ENCODE assay signal across 20 cellular contexts in genomic region chr21:43203523-43204080, GRCh38. TPM values are rescaled to one million over a fixed set of nuclear protein-coding genes. Genes with fewer than 3 reads are reported as not detected.
DNase-seq lines count a peak whose midpoint lies in the region; ATAC-seq and TF ChIP-seq lines count a peak whose summit lies in the region.
"Had no signal": no experiment of that assay in that cellular context is flagged by ENCODE, and none has a peak within 500 bp of the region (broad histone marks: within the 10 kb centered on the region; RNA-seq: fewer than 3 reads in every experiment).

No MANE protein-coding gene starts in this region.

- TF ChIP-seq CTCF in lower leg skin (IDR thresholded peaks at IDR 0.05) (no peak), spleen (IDR thresholded peaks at IDR 0.05 in 8 of 11, conservative IDR thresholded peaks at IDR 0.05 in 3 of 11) (no peak), glutamatergic neuron (IDR thresholded peaks at IDR 0.05; ENCODE audit: partially characterized antibody, unreplicated experiment) (no peak)

- no peak for TF ChIP-seq POLR2A in lower leg skin (IDR thresholded peaks at IDR 0.05)
- TF ChIP-seq POLR2A in spleen (IDR thresholded peaks at IDR 0.05) = no peak

- no peak overlapping the region for H3K4me3 ChIP-seq in lower leg skin (ENCODE audit: low read depth, poor library complexity, severe bottlenecking)
- no peak overlapping the region for H3K4me3 ChIP-seq in spleen
- H3K4me3 ChIP-seq: GM12878 had no signal

- peaks cover 0 to 23% (median 0%) of the 10 kb centered on the region in 7 donors for H3K27me3 ChIP-seq in spleen (replicated peaks in 1 of 7)

- DNase-seq in activated CD8-positive, alpha-beta memory T cell treated with anti-CD3 and anti-CD28 coated beads for 24 hours = peak; percentile 17
- no peak for DNase-seq in activated CD8-positive, alpha-beta memory T cell treated with anti-CD3 and anti-CD28 coated beads, Interleukin-2, amount 10 ng/mL, durations not matched to agents 7 days and 5 days
- DNase-seq in activated CD8-positive, alpha-beta memory T cell treated with anti-CD3 and anti-CD28 coated beads, Interleukin-2, amount 50 U/mL, for 4 hours = peak; percentile 3
- peak; percentile 7 to 59 for DNase-seq in lower leg skin (ENCODE audit: low spot score in 2 of 2)
- peak; percentile 18 for DNase-seq in spleen
- no peak for DNase-seq in glutamatergic neuron
- no peak for DNase-seq in DMS53 (lab: John Stamatoyannopoulos, UW)
- DNase-seq: 8988T; CD8-positive, alpha-beta memory T cell; GDM1; HCEC 1CT; MV-4-11; NCI-H1417; NCI-H187 treated with DMSO at 0.1 percent for 48 hours; NCI-H446; OCI-M1; RPMI8226 had no signal

- ATAC-seq in activated CD8-positive, alpha-beta memory T cell treated with anti-CD3 and anti-CD28 coated beads, Interleukin-2, amount 10 ng/mL, durations not matched to agents 7 days and 5 days = no peak
- no peak for ATAC-seq in HG02840 (IDR thresholded peaks at IDR 0.05; ENCODE audit: low FRiP score, unreplicated experiment)
- ATAC-seq: GM12878 had no signal

- no peak overlapping the region for H3K27ac ChIP-seq in spleen

- no peaks in the 10 kb centered on the region for H3K36me3 ChIP-seq in spleen

- intact Hi-C loops in lower leg skin (cut with DNase I; ENCODE audit: low total_unique reads) (no loop called here), spleen (cut with DNase I; ENCODE audit: low total_unique reads) (no loop called here)

- peaks cover 5 to 48% (median 38%) of the 10 kb centered on the region in 8 donors for H3K9me3 ChIP-seq in spleen

- no peaks in the 10 kb centered on the region for H3K4me1 ChIP-seq in spleen

- no peaks in the 10 kb centered on the region for H3K4me1 Mint-ChIP-seq in activated CD8-positive, alpha-beta memory T cell treated with anti-CD3 and anti-CD28 coated beads, Interleukin-2, amount 10 ng/mL, durations not matched to agents 7 days and 5 days
- no peaks in the 10 kb centered on the region for H3K4me1 Mint-ChIP-seq in glutamatergic neuron (ENCODE audit: low read depth, unreplicated experiment)
- H3K4me1 Mint-ChIP-seq: CD8-positive, alpha-beta memory T cell had no signal

- peaks cover 18% of the 10 kb centered on the region for H3K9me3 Mint-ChIP-seq in activated CD8-positive, alpha-beta memory T cell treated with anti-CD3 and anti-CD28 coated beads, Interleukin-2, amount 10 ng/mL, durations not matched to agents 7 days and 5 days (ENCODE audit: low read depth)
- peaks cover 8% of the 10 kb centered on the region for H3K9me3 Mint-ChIP-seq in glutamatergic neuron (ENCODE audit: unreplicated experiment)

- CTCF ChIA-PET in activated CD8-positive, alpha-beta memory T cell treated with anti-CD3 and anti-CD28 coated beads, Interleukin-2, amount 10 ng/mL, durations not matched to agents 7 days and 5 days (lab: Charles Lee) = interaction anchor here (1.5 kb wide), 1 partner anchor 11 kb away, joined by 3 read pairs; no protein-coding TSS in a partner anchor

- peaks cover 23% of the 10 kb centered on the region for H3K27me3 Mint-ChIP-seq in activated CD8-positive, alpha-beta memory T cell treated with anti-CD3 and anti-CD28 coated beads, Interleukin-2, amount 10 ng/mL, durations not matched to agents 7 days and 5 days
- peaks cover 5% of the 10 kb centered on the region for H3K27me3 Mint-ChIP-seq in glutamatergic neuron (ENCODE audit: unreplicated experiment)

- H3K27ac Mint-ChIP-seq in activated CD8-positive, alpha-beta memory T cell treated with anti-CD3 and anti-CD28 coated beads, Interleukin-2, amount 10 ng/mL, durations not matched to agents 7 days and 5 days = no peak overlapping the region
- H3K27ac Mint-ChIP-seq in glutamatergic neuron (ENCODE audit: unreplicated experiment) = no peak overlapping the region
- H3K27ac Mint-ChIP-seq: CD8-positive, alpha-beta memory T cell had no signal

- H3K4me3 Mint-ChIP-seq in activated CD8-positive, alpha-beta memory T cell treated with anti-CD3 and anti-CD28 coated beads, Interleukin-2, amount 10 ng/mL, durations not matched to agents 7 days and 5 days = no peak overlapping the region
- H3K4me3 Mint-ChIP-seq in glutamatergic neuron (ENCODE audit: unreplicated experiment) = no peak overlapping the region
- H3K4me3 Mint-ChIP-seq: CD8-positive, alpha-beta memory T cell had no signal

- 85 to 88% methylated on average over 11 of the region's 11 CpGs for WGBS in lower leg skin, 2 donors
- 73 to 94% (median 84%) methylated on average over 11 of the region's 11 CpGs for WGBS in spleen, 5 donors

- peaks cover 6% of the 10 kb centered on the region for H3K36me3 Mint-ChIP-seq in activated CD8-positive, alpha-beta memory T cell treated with anti-CD3 and anti-CD28 coated beads, Interleukin-2, amount 10 ng/mL, durations not matched to agents 7 days and 5 days
- H3K36me3 Mint-ChIP-seq in glutamatergic neuron (ENCODE audit: unreplicated experiment) = peaks cover 6% of the 10 kb centered on the region

RNA-seq across cellular contexts. Expression of gene CRYAA, which starts 34.8 kb away (rescaled TPM):
- total RNA-seq in activated CD8-positive, alpha-beta memory T cell treated with anti-CD3 and anti-CD28 coated beads, Interleukin-2, amount 10 ng/mL, durations not matched to agents 7 days and 5 days = not detected
- total RNA-seq in lower leg skin (not detected), spleen (not detected), glutamatergic neuron (ENCODE audit: unreplicated experiment) (not detected)
- polyA plus RNA-seq in spleen = not detected
- total RNA-seq: CD8-positive, alpha-beta memory T cell; GM12878 had no signal
- polyA plus RNA-seq: BJ; CD8-positive, alpha-beta memory T cell; GM12878 had no signal

Comparison
In these comparisons a context has a peak if more than half of its experiments do, and no peak if none do; other contexts are left out.
1. DNase-seq: peak in activated CD8-positive, alpha-beta memory T cell treated with anti-CD3 and anti-CD28 coated beads for 24 hours (single experiment), activated CD8-positive, alpha-beta memory T cell treated with anti-CD3 and anti-CD28 coated beads, Interleukin-2, amount 50 U/mL, for 4 hours (single experiment), lower leg skin (2 of 2) and spleen (single experiment); none in activated CD8-positive, alpha-beta memory T cell treated with anti-CD3 and anti-CD28 coated beads, Interleukin-2, amount 10 ng/mL, durations not matched to agents 7 days and 5 days (single experiment), glutamatergic neuron (single experiment) and DMS53 (single experiment).